ENCODE assay signal across 9 cellular contexts in genomic region chr1:39609618-39610331, GRCh38. TPM values are rescaled to one million over a fixed set of nuclear protein-coding genes. Genes with fewer than 3 reads are reported as not detected.
DNase-seq lines count a peak whose midpoint lies in the region; ATAC-seq, FAIRE-seq and TF ChIP-seq lines count a peak whose summit lies in the region.
"Had no signal": no experiment of that assay in that cellular context is flagged by ENCODE, and none has a peak within 500 bp of the region (broad histone marks: within the 10 kb centered on the region; RNA-seq: fewer than 3 reads in every experiment).

No MANE protein-coding gene starts in this region.

- H4K91ac ChIP-seq in H1 (replicated peaks; ENCODE audit: insufficient read length, low read length), result no peak overlapping the region

- 6% methylated on average over 34 of the region's 42 CpGs; no CpG with 5 or more reads in 1 of the 2 experiments for WGBS in H1 (ENCODE audit: extremely low coverage in 1 of 2, insufficient coverage in 1 of 2, insufficient read length in 1 of 2, insufficient replicate concordance in 2 of 2, low coverage in 1 of 2, low lambda C conversion rate in 2 of 2, missing lambda C conversion rate in 1 of 2), 2 experiments

- H3K79me1 ChIP-seq in H1 (ENCODE audit: low read depth, low read length), result no peaks in the 10 kb centered on the region

- peak overlapping the region in 1 of 4 experiments; percentile 13; a peak in 1 of 7 replicates for H3K9ac ChIP-seq in H1 (replicated peaks in 1 of 4; ENCODE audit: extremely low read depth in 1 of 4, low read depth in 3 of 4, low read length in 3 of 4)

- no peak overlapping the region for H2BK120ac ChIP-seq in H1 (replicated peaks; ENCODE audit: low read depth, low read length)

- H3K23me2 ChIP-seq in H1 (ENCODE audit: low read depth, low read length), result peaks cover 4% of the 10 kb centered on the region; the same call in 1 of the 2 replicates

- H3K14ac ChIP-seq in H1 (ENCODE audit: insufficient read length), result no peak overlapping the region

- no peak overlapping the region for H2BK20ac ChIP-seq in H1 (ENCODE audit: low read length)

- intact Hi-C loops in activated CD8-positive, alpha-beta T cell treated with anti-CD3 and anti-CD28 coated beads for 36 hours (cut with micrococcal nuclease), result loop anchor here (5.0 kb wide), 2 partner anchors 113 to 188 kb away; no protein-coding TSS in a partner anchor

- TF ChIP-seq RAD21 in H1 (IDR thresholded peaks at IDR 0.05 in 1 of 2, conservative IDR thresholded peaks at IDR 0.05 in 1 of 2; ENCODE audit: low read depth in 2 of 2, low read length in 2 of 2), result peak; percentile 46 to 62

- peaks cover 0 to 5% (median 0%) of the 10 kb centered on the region in 4 experiments; a peak in 2 of 7 replicates for H3K4me1 ChIP-seq in H1 (replicated peaks in 1 of 4; ENCODE audit: control insufficient read depth in 3 of 4, insufficient read depth in 4 of 4, low read length in 3 of 4)

- H2BK15ac ChIP-seq in H1 (ENCODE audit: low read length), result peak overlapping the region; percentile 40; the same call in 1 of the 2 replicates

- no peak for FAIRE-seq in H1 (lab: Jason Lieb, UNC)
- FAIRE-seq: A204.1 had no signal

- H3K27ac Mint-ChIP-seq in activated CD8-positive, alpha-beta T cell treated with anti-CD3 and anti-CD28 coated beads for 36 hours, result no peak overlapping the region
- peak overlapping the region in 1 of 10 donors; percentile 18 for H3K27ac Mint-ChIP-seq in naive thymus-derived CD8-positive, alpha-beta T cell

- H2BK5ac ChIP-seq in H1 (ENCODE audit: low read depth, low read length), result no peak overlapping the region; the same call in 1 of the 2 replicates

- CTCF ChIA-PET in activated CD8-positive, alpha-beta T cell treated with anti-CD3 and anti-CD28 coated beads for 36 hours (lab: Charles Lee), result interaction anchor here (0.9 to 11.3 kb wide), 13 partner anchors 8 to 511 kb away, joined by 3 to 329 read pairs (median 4); partner anchors contain the start of gene HPCAL4
- CTCF ChIA-PET in H1 (lab: Charles Lee; ENCODE audit: partially characterized antibody), result interaction anchor here (0.6 to 25.8 kb wide), 31 partner anchors 8 to 1708 kb away, joined by 3 to 469 read pairs (median 5); partner anchors contain the start of genes HEYL, NT5C1A, PABPC4 and PPIE

- H3K56ac ChIP-seq in H1 (replicated peaks; ENCODE audit: insufficient read length, low read depth, low read length), result no peak overlapping the region

- H2AFZ ChIP-seq in H1 (ENCODE audit: low read length), result peak overlapping the region; percentile 81

- no peak overlapping the region for H2AK5ac ChIP-seq in H1 (ENCODE audit: low read depth, low read length)

- H3K9me3 ChIP-seq in H1 (ENCODE audit: insufficient read depth in 2 of 2, low read depth in 1 of 2, low read length in 1 of 2), result no peaks in the 10 kb centered on the region

- no peak for TF ChIP-seq EP300 in H1 (IDR thresholded peaks at IDR 0.05; ENCODE audit: borderline replicate concordance in 1 of 2, low read depth in 2 of 2, low read length in 2 of 2)

- H3K27me3 Mint-ChIP-seq in activated CD8-positive, alpha-beta T cell treated with anti-CD3 and anti-CD28 coated beads for 36 hours, result peaks cover 9% of the 10 kb centered on the region
- H3K27me3 Mint-ChIP-seq in naive thymus-derived CD8-positive, alpha-beta T cell, result peaks cover 0 to 11% (median 6%) of the 10 kb centered on the region in 5 donors

- peaks cover 0 to 13% (median 8%) of the 10 kb centered on the region in 4 experiments; a peak in 6 of 7 replicates for H3K27me3 ChIP-seq in H1 (replicated peaks in 1 of 4; ENCODE audit: control insufficient read depth in 3 of 4, extremely low read depth in 1 of 4, insufficient read depth in 3 of 4, low read length in 3 of 4)

- DNase-seq in DMS53 (lab: John Stamatoyannopoulos, UW) (peak; percentile 71), DMS53 treated with DMSO at 0.1 percent for 48 hours (lab: John Stamatoyannopoulos, UW; ENCODE audit: unreplicated experiment) (no peak), NCI-H526 (lab: John Stamatoyannopoulos, UW) (peak; percentile 37 to 88), H1 (ENCODE audit: low read depth in 1 of 2, low spot score in 2 of 2) (peak; percentile 58 to 97), GDM1 (lab: John Stamatoyannopoulos, UW) (no peak)
- DNase-seq in activated CD8-positive, alpha-beta T cell treated with anti-CD3 and anti-CD28 coated beads for 36 hours, result peak; percentile 81
- DNase-seq in naive thymus-derived CD8-positive, alpha-beta T cell, result peak in 9 of 10 donors; percentile 58 to 76 (median 69)
- peak; percentile 79 for DNase-seq in stimulated activated naive CD4-positive, alpha-beta T cell treated with Interleukin-2 at 50 U/mL for 16 hours (lab: John Stamatoyannopoulos, UW)

- peak; percentile 78 for TF ChIP-seq CTCF in activated CD8-positive, alpha-beta T cell treated with anti-CD3 and anti-CD28 coated beads for 36 hours (IDR thresholded peaks at IDR 0.05)
- TF ChIP-seq CTCF in H1 (IDR thresholded peaks at IDR 0.05; ENCODE audit: control extremely low read depth in 1 of 3, insufficient read depth in 1 of 3, low read depth in 1 of 3, low read length in 3 of 3), result peak; percentile 90 to 97 (median 91)

- peak overlapping the region; percentile 73 to 77 for H3K4me2 ChIP-seq in H1 (ENCODE audit: insufficient read depth in 1 of 2, low read depth in 2 of 2, low read length in 2 of 2)

- H3K4me3 Mint-ChIP-seq in activated CD8-positive, alpha-beta T cell treated with anti-CD3 and anti-CD28 coated beads for 36 hours, result no peak overlapping the region
- peak overlapping the region in 1 of 10 donors; percentile 28 for H3K4me3 Mint-ChIP-seq in naive thymus-derived CD8-positive, alpha-beta T cell

- no peaks in the 10 kb centered on the region for H3K4me1 Mint-ChIP-seq in activated CD8-positive, alpha-beta T cell treated with anti-CD3 and anti-CD28 coated beads for 36 hours (ENCODE audit: low read depth)
- peaks cover 4 to 11% (median 8%) of the 10 kb centered on the region in 4 donors for H3K4me1 Mint-ChIP-seq in naive thymus-derived CD8-positive, alpha-beta T cell

- H4K5ac ChIP-seq in H1 (ENCODE audit: insufficient read length, low read depth, low read length), result no peak overlapping the region

- TF ChIP-seq POLR2A in H1 (IDR thresholded peaks at IDR 0.05; ENCODE audit: control extremely low read depth in 1 of 2, low read depth in 2 of 2, low read length in 2 of 2), result no peak

- H3K9me3 Mint-ChIP-seq in activated CD8-positive, alpha-beta T cell treated with anti-CD3 and anti-CD28 coated beads for 36 hours, result no peaks in the 10 kb centered on the region
- no peaks in the 10 kb centered on the region for H3K9me3 Mint-ChIP-seq in naive thymus-derived CD8-positive, alpha-beta T cell

- peak overlapping the region; percentile 95 for H3K18ac ChIP-seq in H1 (ENCODE audit: extremely low read depth, low read length)

- H4K20me1 ChIP-seq in H1 (replicated peaks in 1 of 2; ENCODE audit: control insufficient read depth in 1 of 2, insufficient read depth in 2 of 2, low read length in 2 of 2), result no peaks in the 10 kb centered on the region

- no peaks in the 10 kb centered on the region for H3K36me3 ChIP-seq in H1 (ENCODE audit: control insufficient read depth in 2 of 4, insufficient read depth in 4 of 4, low read length in 3 of 4)

- peak overlapping the region; percentile 12; the same call in 1 of the 2 replicates for H2BK12ac ChIP-seq in H1 (ENCODE audit: low read depth, low read length)

- H3K4ac ChIP-seq in H1 (replicated peaks; ENCODE audit: insufficient read length, low read depth, low read length), result no peak overlapping the region

- H3K23ac ChIP-seq in H1 (ENCODE audit: insufficient read length), result no peak overlapping the region

- ATAC-seq in activated CD8-positive, alpha-beta T cell treated with anti-CD3 and anti-CD28 coated beads for 36 hours, result peak; percentile 91
- peak; percentile 80 to 88 for ATAC-seq in naive thymus-derived CD8-positive, alpha-beta T cell

- H3K4me3 ChIP-seq in H1 (ENCODE audit: extremely low read depth in 1 of 4, insufficient read depth in 2 of 4, low read depth in 3 of 4, low read length in 4 of 4), result peak overlapping the region; percentile 59 to 71 (median 60)

- H3K79me2 ChIP-seq in H1 (ENCODE audit: control insufficient read depth in 1 of 2, insufficient read depth in 2 of 2, low read length in 2 of 2), result no peaks in the 10 kb centered on the region

- POLR2A ChIA-PET in activated CD8-positive, alpha-beta T cell treated with anti-CD3 and anti-CD28 coated beads for 36 hours (lab: Charles Lee), result no interaction called here
- POLR2A ChIA-PET in H1 (lab: Charles Lee; ENCODE audit: partially characterized antibody), result interaction anchor here (0.6 to 2.3 kb wide), 10 partner anchors 11 to 430 kb away, joined by 3 to 6 read pairs (median 3); partner anchors contain the start of genes CAP1, HEYL, PABPC4 and PPIE
- POLR2A ChIA-PET in naive thymus-derived CD8-positive, alpha-beta T cell (lab: Charles Lee), result no interaction called here

- peak overlapping the region; percentile 60 for H4K8ac ChIP-seq in H1 (ENCODE audit: extremely low read depth, insufficient read depth, low read length)

- no peak overlapping the region for H3K27ac ChIP-seq in H1 (ENCODE audit: low read depth, low read length)

- H3K36me3 Mint-ChIP-seq in activated CD8-positive, alpha-beta T cell treated with anti-CD3 and anti-CD28 coated beads for 36 hours (ENCODE audit: low read depth), result no peaks in the 10 kb centered on the region
- no peaks in the 10 kb centered on the region for H3K36me3 Mint-ChIP-seq in naive thymus-derived CD8-positive, alpha-beta T cell

RNA-seq across cellular contexts. Expression of gene HEYL, which starts 29.7 kb away (rescaled TPM):
- total RNA-seq in activated CD8-positive, alpha-beta T cell treated with anti-CD3 and anti-CD28 coated beads for 36 hours, result under 1 TPM in 1 of 2 experiments, not detected in 1; 0.07 TPM
- total RNA-seq in H1 (2021; fragmentation: NEBNext Ultra II Directional; extraction: Animal tissue kit (Norgen Biotek cat#: 25700)), result 3.1 and 3.5 TPM in 2 replicates
- 1.8 and 2.9 TPM in 2 replicates for polyA plus RNA-seq in H1 (2011; rRNA removed)
- 1.6 TPM for polyA plus RNA-seq in H1 (2011; cell fraction: cytosol; rRNA removed)
- 3.1 TPM for polyA plus RNA-seq in H1 (2011; cell fraction: nucleus; rRNA removed)
- polyA plus RNA-seq in H1 (2012, experiment 1 of 2), result 1.4 to 2.6 TPM (median 2.2 TPM) in 4 replicates
- polyA plus RNA-seq in H1 (2012, experiment 2 of 2), result 1.8 TPM
- 2.2 TPM for polyA plus RNA-seq in H1 (2013, experiment 1 of 2)
- 2.0 TPM for polyA plus RNA-seq in H1 (2013, experiment 2 of 2)
- polyA minus RNA-seq in H1 (2011; rRNA and poly(A)+ RNA removed), result 2.0 and 2.3 TPM in 2 replicates
- 1.5 TPM for polyA minus RNA-seq in H1 (2011; cell fraction: cytosol; rRNA and poly(A)+ RNA removed)
- polyA minus RNA-seq in H1 (2011; cell fraction: nucleus; rRNA and poly(A)+ RNA removed), result 1.8 TPM
- total RNA-seq in naive thymus-derived CD8-positive, alpha-beta T cell, result under 1 TPM in 1 of 2 experiments, not detected in 1; 0.11 TPM
- under 1 TPM in 1 of 3 donors, not detected in 2; 0.30 TPM for polyA plus RNA-seq in naive thymus-derived CD8-positive, alpha-beta T cell

RNA-seq across cellular contexts. Expression of gene PABPC4, which starts 33.2 kb away (rescaled TPM):
- total RNA-seq in activated CD8-positive, alpha-beta T cell treated with anti-CD3 and anti-CD28 coated beads for 36 hours, result 100 to 1,000 TPM; 365 to 372 TPM
- 333 and 341 TPM in 2 replicates for total RNA-seq in H1 (2021; fragmentation: NEBNext Ultra II Directional; extraction: Animal tissue kit (Norgen Biotek cat#: 25700))
- polyA plus RNA-seq in H1 (2011; rRNA removed), result 147 and 172 TPM in 2 replicates
- polyA plus RNA-seq in H1 (2011; cell fraction: cytosol; rRNA removed), result 128 TPM
- polyA plus RNA-seq in H1 (2011; cell fraction: nucleus; rRNA removed), result 357 TPM
- polyA plus RNA-seq in H1 (2012, experiment 1 of 2), result 163 to 196 TPM (median 184 TPM) in 4 replicates
- 85.0 TPM for polyA plus RNA-seq in H1 (2012, experiment 2 of 2)
- polyA plus RNA-seq in H1 (2013, experiment 1 of 2), result 245 TPM
- polyA plus RNA-seq in H1 (2013, experiment 2 of 2), result 239 TPM
- polyA minus RNA-seq in H1 (2011; rRNA and poly(A)+ RNA removed), result 126 and 154 TPM in 2 replicates
- 186 TPM for polyA minus RNA-seq in H1 (2011; cell fraction: cytosol; rRNA and poly(A)+ RNA removed)
- polyA minus RNA-seq in H1 (2011; cell fraction: nucleus; rRNA and poly(A)+ RNA removed), result 139 TPM
- total RNA-seq in naive thymus-derived CD8-positive, alpha-beta T cell, result 100 to 1,000 TPM; 287 to 297 TPM
- 10 to 100 TPM; 28.7 to 44.9 (median 37.2) TPM for polyA plus RNA-seq in naive thymus-derived CD8-positive, alpha-beta T cell

Comparison
In these comparisons a context has a peak if more than half of its experiments do, and no peak if none do; other contexts are left out.
1. DNase-seq: peak in DMS53 (single experiment), NCI-H526 (2 of 2), activated CD8-positive, alpha-beta T cell treated with anti-CD3 and anti-CD28 coated beads for 36 hours (single experiment), H1 (2 of 2), naive thymus-derived CD8-positive, alpha-beta T cell (9 of 10) and stimulated activated naive CD4-positive, alpha-beta T cell treated with Interleukin-2 at 50 U/mL for 16 hours (single experiment); none in DMS53 treated with DMSO at 0.1 percent for 48 hours (single experiment) and GDM1 (single experiment).